In the genomic region with DNA sequence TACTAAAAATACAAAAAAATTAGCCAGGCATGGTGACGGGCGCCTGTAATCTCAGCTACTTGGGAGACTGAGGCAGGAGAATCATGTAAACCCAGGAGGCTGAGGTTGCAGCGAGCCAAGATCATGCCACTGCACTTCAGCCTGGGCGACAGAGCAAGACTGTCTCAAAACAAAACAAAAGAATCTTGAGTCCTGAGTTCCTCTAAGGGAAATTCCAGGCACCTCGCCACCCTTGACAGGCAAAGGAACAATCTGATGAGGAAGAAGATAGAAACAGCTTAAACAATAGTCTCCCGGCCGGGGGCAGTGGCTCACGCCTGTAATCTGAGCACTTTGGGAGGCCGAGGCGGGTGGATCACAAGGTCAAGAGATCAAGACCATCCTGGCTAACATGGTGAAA, we compare ENCODE assay signal across 7 cellular contexts. TPM values are rescaled to one million over a fixed set of nuclear protein-coding genes. Genes with fewer than 3 reads are reported as not detected.
DNase-seq lines count a peak whose midpoint lies in the region; ATAC-seq and TF ChIP-seq lines count a peak whose summit lies in the region.
"Not testable (repeated sequence)": the region's sequence is repeated elsewhere in the genome, so short reads cannot be mapped to it uniquely, and the experiment has no call there.

No MANE protein-coding gene starts in this region.

- peak overlapping the region; percentile 71 for H3K27ac Mint-ChIP-seq in activated CD8-positive, alpha-beta T cell treated with anti-CD3 and anti-CD28 coated beads for 36 hours
- peak overlapping the region; percentile 83 for H3K27ac Mint-ChIP-seq in memory B cell

- peak overlapping the region; percentile 27 for H3K27ac ChIP-seq in C4-2B
- not testable (repeated sequence) for H3K27ac ChIP-seq in right cardiac atrium (ENCODE audit: low read length)

- TF ChIP-seq RAD21 in Ishikawa (IDR thresholded peaks at IDR 0.05; ENCODE audit: low read depth) = not testable (repeated sequence)

- H3K4me3 Mint-ChIP-seq in activated CD8-positive, alpha-beta T cell treated with anti-CD3 and anti-CD28 coated beads for 36 hours = not testable (repeated sequence)
- peak overlapping the region; percentile 27 for H3K4me3 Mint-ChIP-seq in memory B cell

- intact Hi-C loops in activated CD8-positive, alpha-beta T cell treated with anti-CD3 and anti-CD28 coated beads for 36 hours (cut with micrococcal nuclease); right cardiac atrium (cut with DNase I): not testable (repeated sequence)

- POLR2A ChIA-PET in activated CD8-positive, alpha-beta T cell treated with anti-CD3 and anti-CD28 coated beads for 36 hours (lab: Charles Lee) = interaction anchor here (1.4 kb wide), 1 partner anchor 9 kb away, joined by 3 read pairs; no protein-coding TSS in a partner anchor

- H3K4me3 ChIP-seq in right cardiac atrium (ENCODE audit: low read length) = not testable (repeated sequence)

- not testable (repeated sequence) for H3K27me3 Mint-ChIP-seq in activated CD8-positive, alpha-beta T cell treated with anti-CD3 and anti-CD28 coated beads for 36 hours; memory B cell

- ATAC-seq in activated CD8-positive, alpha-beta T cell treated with anti-CD3 and anti-CD28 coated beads for 36 hours; memory B cell (ENCODE audit: low read depth): not testable (repeated sequence)
- peak in 1 of 2 donors; percentile 3 for ATAC-seq in right cardiac atrium

- not testable (repeated sequence) for H3K4me1 ChIP-seq in right cardiac atrium (ENCODE audit: control insufficient read depth, insufficient read depth, low read length)

- TF ChIP-seq CTCF in C4-2B (conservative IDR thresholded peaks at IDR 0.05); activated CD8-positive, alpha-beta T cell treated with anti-CD3 and anti-CD28 coated beads for 36 hours (IDR thresholded peaks at IDR 0.05): not testable (repeated sequence)

- H3K9me3 ChIP-seq in right cardiac atrium (ENCODE audit: control insufficient read depth, low read length) = not testable (repeated sequence)

- not testable (repeated sequence) for TF ChIP-seq EP300 in Ishikawa (IDR thresholded peaks at IDR 0.05; ENCODE audit: borderline replicate concordance)

- peaks cover 49% of the 10 kb centered on the region for H3K4me1 Mint-ChIP-seq in activated CD8-positive, alpha-beta T cell treated with anti-CD3 and anti-CD28 coated beads for 36 hours (ENCODE audit: low read depth)
- H3K4me1 Mint-ChIP-seq in memory B cell = peaks cover 26% of the 10 kb centered on the region

- peaks cover 21% of the 10 kb centered on the region for H3K36me3 Mint-ChIP-seq in activated CD8-positive, alpha-beta T cell treated with anti-CD3 and anti-CD28 coated beads for 36 hours (ENCODE audit: low read depth)
- not testable (repeated sequence) for H3K36me3 Mint-ChIP-seq in memory B cell

- H3K27me3 ChIP-seq in right cardiac atrium (ENCODE audit: control insufficient read depth, insufficient read depth) = not testable (repeated sequence)

- DNase-seq in activated CD8-positive, alpha-beta T cell treated with anti-CD3 and anti-CD28 coated beads for 36 hours; memory B cell (ENCODE audit: low spot score in 2 of 2): not testable (repeated sequence)
- DNase-seq in dermis blood vessel endothelial cell (peak; percentile 64), right cardiac atrium (peak in 2 of 3 donors; percentile 64 to 67), renal cortical epithelial cell (ENCODE audit: low read depth) (peak; percentile 75)

- 43% methylated on average over 10 of the region's 10 CpGs for WGBS in right cardiac atrium

- not testable (repeated sequence) for H3K9me3 Mint-ChIP-seq in activated CD8-positive, alpha-beta T cell treated with anti-CD3 and anti-CD28 coated beads for 36 hours; memory B cell

- CTCF ChIA-PET in activated CD8-positive, alpha-beta T cell treated with anti-CD3 and anti-CD28 coated beads for 36 hours (lab: Charles Lee) = interaction anchor here (1.2 kb wide), 1 partner anchor 10 kb away, joined by 3 read pairs; no protein-coding TSS in a partner anchor

TF ChIP-seq in Ishikawa, 13 proteins besides CTCF, POLR2A, EP300 and RAD21:
- peak; percentile 43 for TF ChIP-seq TEAD4 (IDR thresholded peaks at IDR 0.05)

RNA-seq across cellular contexts. Expression of a gene that starts 4.5 kb away (rescaled TPM):
- total RNA-seq in activated CD8-positive, alpha-beta T cell treated with anti-CD3 and anti-CD28 coated beads for 36 hours = 10 to 100 TPM; 16.2 to 16.3 TPM
- total RNA-seq in dermis blood vessel endothelial cell (10.9 and 18.7 TPM in 2 replicates), right cardiac atrium (1 to 10 TPM; 7.0 to 7.7 (median 7.3) TPM), renal cortical epithelial cell (12.9 and 17.2 TPM in 2 replicates)
- polyA plus RNA-seq in right cardiac atrium = 6.5 TPM

RNA-seq across cellular contexts. Expression of a gene that starts 21.8 kb away (rescaled TPM):
- total RNA-seq in activated CD8-positive, alpha-beta T cell treated with anti-CD3 and anti-CD28 coated beads for 36 hours = 10 to 100 TPM; 17.8 to 18.4 TPM
- total RNA-seq in dermis blood vessel endothelial cell = 0.85 and 1.2 TPM in 2 replicates
- 1 to 10 TPM; 4.0 to 9.3 (median 5.8) TPM for total RNA-seq in right cardiac atrium
- 7.1 TPM for polyA plus RNA-seq in right cardiac atrium
- 17.9 and 30.9 TPM in 2 replicates for total RNA-seq in renal cortical epithelial cell

RNA-seq across cellular contexts. Expression of a gene that starts 26.7 kb away (rescaled TPM):
- total RNA-seq in activated CD8-positive, alpha-beta T cell treated with anti-CD3 and anti-CD28 coated beads for 36 hours = 10 to 100 TPM; 37.4 to 39.1 TPM
- total RNA-seq in dermis blood vessel endothelial cell (13.4 and 17.9 TPM in 2 replicates), right cardiac atrium (10 to 100 TPM; 12.3 to 14.8 (median 13.3) TPM), renal cortical epithelial cell (5.6 and 8.0 TPM in 2 replicates)
- 7.7 TPM for polyA plus RNA-seq in right cardiac atrium

RNA-seq across cellular contexts. Expression of a gene that starts 57.4 kb away (rescaled TPM):
- 10 to 100 TPM; 14.3 to 17.6 TPM for total RNA-seq in activated CD8-positive, alpha-beta T cell treated with anti-CD3 and anti-CD28 coated beads for 36 hours
- total RNA-seq in dermis blood vessel endothelial cell (54.8 and 64.0 TPM in 2 replicates), right cardiac atrium (10 to 100 TPM; 15.6 to 29.5 (median 16.2) TPM), renal cortical epithelial cell (55.4 and 67.4 TPM in 2 replicates)
- 8.7 TPM for polyA plus RNA-seq in right cardiac atrium
